ENCODE assay signal across 8 cellular contexts in the genomic region with DNA sequence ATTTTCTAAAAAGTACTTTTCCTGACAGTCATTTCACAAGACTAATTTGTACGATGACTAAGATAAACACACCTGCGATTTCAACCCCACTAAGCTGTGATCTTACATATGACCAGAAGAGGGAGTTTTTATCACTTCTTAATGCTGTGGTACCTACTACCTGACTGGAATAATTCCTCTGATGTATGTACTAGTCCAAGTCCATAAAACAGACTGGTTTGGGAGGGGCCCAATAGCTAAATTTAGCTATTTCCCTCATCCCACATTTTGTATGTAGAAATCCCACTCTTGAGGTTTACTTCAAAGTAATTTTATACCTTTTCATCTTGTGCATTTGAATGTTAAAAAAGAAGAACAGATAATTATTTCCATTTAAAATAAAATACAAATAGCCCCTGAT. TPM values are rescaled to one million over a fixed set of nuclear protein-coding genes. Genes with fewer than 3 reads are reported as not detected.
DNase-seq lines count a peak whose midpoint lies in the region; ATAC-seq and TF ChIP-seq lines count a peak whose summit lies in the region.

No MANE protein-coding gene starts in this region.

- H3K27me3 ChIP-seq in breast epithelium: no peaks in the 10 kb centered on the region

- H3K27ac ChIP-seq in C4-2B (no peak overlapping the region), breast epithelium (no peak overlapping the region)

- no peaks in the 10 kb centered on the region for H3K9me3 ChIP-seq in breast epithelium

- H3K4me1 ChIP-seq in breast epithelium: peaks cover 0 to 12% of the 10 kb centered on the region in 2 donors

- H3K36me3 ChIP-seq in breast epithelium: no peaks in the 10 kb centered on the region

- no peak for TF ChIP-seq POLR2A in breast epithelium (IDR thresholded peaks at IDR 0.05)

- intact Hi-C loops in breast epithelium (cut with DNase I; ENCODE audit: low total_unique reads): no loop called here

- ATAC-seq in GM18511 (IDR thresholded peaks at IDR 0.05; ENCODE audit: unreplicated experiment): peak; percentile 82
- peak; percentile 85 for ATAC-seq in HG02885 (IDR thresholded peaks at IDR 0.05; ENCODE audit: poor library complexity, unreplicated experiment)

- no peak overlapping the region for H3K4me3 ChIP-seq in breast epithelium

- peak; percentile 71 for TF ChIP-seq CTCF in C4-2B (conservative IDR thresholded peaks at IDR 0.05)
- peak in 2 of 3 donors; percentile 67 to 74 for TF ChIP-seq CTCF in breast epithelium (IDR thresholded peaks at IDR 0.05)

- DNase-seq in NCI-H2227 (lab: John Stamatoyannopoulos, UW; ENCODE audit: unreplicated experiment) (peak; percentile 46), breast epithelium (ENCODE audit: low spot score in 2 of 2) (no peak), medulla oblongata (ENCODE audit: extremely low spot score) (peak; percentile 49), middle frontal gyrus (ENCODE audit: extremely low spot score, low spot score) (no peak), ecto neural progenitor cell (ENCODE audit: low spot score) (no peak)

RNA-seq across cellular contexts. Expression of gene SCAANT1, which starts 49.7 kb away (rescaled TPM):
- total RNA-seq in breast epithelium: not detected

Comparison
In these comparisons a context has a peak if more than half of its experiments do, and no peak if none do; other contexts are left out.
1. DNase-seq: peak in NCI-H2227 (single experiment) and medulla oblongata (single experiment); none in breast epithelium (0 of 2), middle frontal gyrus (single experiment) and ecto neural progenitor cell (single experiment).